ENCODE assay signal across 1 cellular context in genomic region chr19:55493650-55494171, GRCh38.
TF ChIP-seq lines count a peak whose summit lies in the region.

No MANE protein-coding gene starts in this region.

TF ChIP-seq in K562, 482 proteins besides CTCF, POLR2A, EP300 and RAD21:
- no peak for TF ChIP-seq ZNF398 (CRISPR knock-in tag; IDR thresholded peaks at IDR 0.05)
- no peak for TF ChIP-seq TGIF2 (CRISPR knock-in tag; IDR thresholded peaks at IDR 0.05)
- no peak for TF ChIP-seq LCOR (CRISPR knock-in tag; IDR thresholded peaks at IDR 0.05)
- TF ChIP-seq NRF1 (conservative IDR thresholded peaks at IDR 0.05 in 1 of 2, IDR thresholded peaks at IDR 0.05 in 1 of 2), result no peak
- TF ChIP-seq RERE (CRISPR knock-in tag; IDR thresholded peaks at IDR 0.05; ENCODE audit: borderline replicate concordance), result no peak
- TF ChIP-seq CREB3 (tag; conservative IDR thresholded peaks at IDR 0.05; ENCODE audit: low read depth), result no peak
- TF ChIP-seq MTF1 (CRISPR knock-in tag; IDR thresholded peaks at IDR 0.05; ENCODE audit: borderline replicate concordance), result no peak
- TF ChIP-seq NKRF (IDR thresholded peaks at IDR 0.05; ENCODE audit: borderline replicate concordance), result no peak
- TF ChIP-seq SREBF2 (CRISPR knock-in tag; IDR thresholded peaks at IDR 0.05), result no peak
- no peak for TF ChIP-seq ZNF280B (CRISPR knock-in tag; IDR thresholded peaks at IDR 0.05)
- no peak for TF ChIP-seq STAT5A (IDR thresholded peaks at IDR 0.05; ENCODE audit: borderline replicate concordance, low read length)
- TF ChIP-seq ZNF696 (CRISPR knock-in tag; conservative IDR thresholded peaks at IDR 0.05), result no peak
TF ChIP-seq in K562: peak in this region for 0.
